1 cellular context compared by ENCODE assay signal in genomic region chr21:44878053-44878982, GRCh38.
TF ChIP-seq lines count a peak whose summit lies in the region.

No MANE protein-coding gene starts in this region.

TF ChIP-seq in HepG2, 621 proteins besides CTCF, POLR2A, EP300 and RAD21 (continued from another document and continues in another):
- TF ChIP-seq ZNF142 (CRISPR knock-in tag; IDR thresholded peaks at IDR 0.05) (no peak), RARG (CRISPR knock-in tag; IDR thresholded peaks at IDR 0.05; ENCODE audit: low read depth) (no peak), ATF1 (CRISPR knock-in tag; IDR thresholded peaks at IDR 0.05) (0 out of 2 replicates have a peak, but pooled peaks have one; percentile 60), KMT2B (CRISPR knock-in tag; IDR thresholded peaks at IDR 0.05) (no peak), SAP130 (CRISPR knock-in tag; IDR thresholded peaks at IDR 0.05; ENCODE audit: low read depth) (no peak; the same call in none of the 2 replicates), HIVEP1 (CRISPR knock-in tag; IDR thresholded peaks at IDR 0.05) (no peak), ZBTB44 (CRISPR knock-in tag; IDR thresholded peaks at IDR 0.05) (no peak), NR2F6 (IDR thresholded peaks at IDR 0.05) (peak; percentile 78), NR2F6 (CRISPR knock-in tag; IDR thresholded peaks at IDR 0.05) (peak; percentile 86), NCOA2 (CRISPR knock-in tag; IDR thresholded peaks at IDR 0.05) (peak; percentile 84), PAWR (CRISPR knock-in tag; IDR thresholded peaks at IDR 0.05; ENCODE audit: borderline replicate concordance) (no peak), ZNF850 (CRISPR knock-in tag; conservative IDR thresholded peaks at IDR 0.05) (no peak), TARDBP (CRISPR knock-in tag; IDR thresholded peaks at IDR 0.05) (peak; percentile 56; the same call in 1 of the 2 replicates), EED (CRISPR knock-in tag; IDR thresholded peaks at IDR 0.05) (no peak), NR2F2 (IDR thresholded peaks at IDR 0.05; ENCODE audit: borderline replicate concordance, low read depth) (no peak), ZNF782 (CRISPR knock-in tag; IDR thresholded peaks at IDR 0.05; ENCODE audit: borderline replicate concordance) (no peak), ZNF552 (CRISPR knock-in tag; IDR thresholded peaks at IDR 0.05; ENCODE audit: borderline replicate concordance) (no peak), ZNF703 (CRISPR knock-in tag; IDR thresholded peaks at IDR 0.05; ENCODE audit: borderline replicate concordance) (no peak), FOXO4 (CRISPR knock-in tag; conservative IDR thresholded peaks at IDR 0.05) (no peak), EEA1 (CRISPR knock-in tag; IDR thresholded peaks at IDR 0.05; ENCODE audit: borderline replicate concordance) (no peak), XBP1 (CRISPR knock-in tag; IDR thresholded peaks at IDR 0.05) (no peak), TFAP4 (IDR thresholded peaks at IDR 0.05; ENCODE audit: borderline replicate concordance, low read depth) (peak; percentile 60; the same call in 1 of the 2 replicates), KLF9 (CRISPR knock-in tag; IDR thresholded peaks at IDR 0.05; ENCODE audit: low read depth) (no peak), ZBTB3 (CRISPR knock-in tag; IDR thresholded peaks at IDR 0.05; ENCODE audit: borderline replicate concordance, low read depth) (no peak), MTF1 (CRISPR knock-in tag; IDR thresholded peaks at IDR 0.05) (no peak), ZSCAN25 (CRISPR knock-in tag; IDR thresholded peaks at IDR 0.05) (peak; percentile 74), ETV6 (CRISPR knock-in tag; conservative IDR thresholded peaks at IDR 0.05) (0 out of 2 replicates have a peak, but pooled peaks have one; percentile 64), JARID2 (CRISPR knock-in tag; IDR thresholded peaks at IDR 0.05; ENCODE audit: insufficient replicate concordance) (no peak), THYN1 (CRISPR knock-in tag; IDR thresholded peaks at IDR 0.05; ENCODE audit: borderline replicate concordance, low read depth) (no peak), ZNF124 (CRISPR knock-in tag; IDR thresholded peaks at IDR 0.05) (peak; percentile 58; the same call in 1 of the 2 replicates), PPARG (CRISPR knock-in tag; conservative IDR thresholded peaks at IDR 0.05) (peak; percentile 96), MEIS2 (CRISPR knock-in tag; IDR thresholded peaks at IDR 0.05) (no peak), ZNF547 (CRISPR knock-in tag; IDR thresholded peaks at IDR 0.05) (no peak), HOXD1 (CRISPR knock-in tag; IDR thresholded peaks at IDR 0.05) (no peak), MLLT10 (CRISPR knock-in tag; IDR thresholded peaks at IDR 0.05) (no peak), ZFX (CRISPR knock-in tag; IDR thresholded peaks at IDR 0.05; ENCODE audit: low read depth) (no peak), ZFP37 (CRISPR knock-in tag; IDR thresholded peaks at IDR 0.05; ENCODE audit: borderline replicate concordance) (no peak)
- TF ChIP-seq, protein P1, sequence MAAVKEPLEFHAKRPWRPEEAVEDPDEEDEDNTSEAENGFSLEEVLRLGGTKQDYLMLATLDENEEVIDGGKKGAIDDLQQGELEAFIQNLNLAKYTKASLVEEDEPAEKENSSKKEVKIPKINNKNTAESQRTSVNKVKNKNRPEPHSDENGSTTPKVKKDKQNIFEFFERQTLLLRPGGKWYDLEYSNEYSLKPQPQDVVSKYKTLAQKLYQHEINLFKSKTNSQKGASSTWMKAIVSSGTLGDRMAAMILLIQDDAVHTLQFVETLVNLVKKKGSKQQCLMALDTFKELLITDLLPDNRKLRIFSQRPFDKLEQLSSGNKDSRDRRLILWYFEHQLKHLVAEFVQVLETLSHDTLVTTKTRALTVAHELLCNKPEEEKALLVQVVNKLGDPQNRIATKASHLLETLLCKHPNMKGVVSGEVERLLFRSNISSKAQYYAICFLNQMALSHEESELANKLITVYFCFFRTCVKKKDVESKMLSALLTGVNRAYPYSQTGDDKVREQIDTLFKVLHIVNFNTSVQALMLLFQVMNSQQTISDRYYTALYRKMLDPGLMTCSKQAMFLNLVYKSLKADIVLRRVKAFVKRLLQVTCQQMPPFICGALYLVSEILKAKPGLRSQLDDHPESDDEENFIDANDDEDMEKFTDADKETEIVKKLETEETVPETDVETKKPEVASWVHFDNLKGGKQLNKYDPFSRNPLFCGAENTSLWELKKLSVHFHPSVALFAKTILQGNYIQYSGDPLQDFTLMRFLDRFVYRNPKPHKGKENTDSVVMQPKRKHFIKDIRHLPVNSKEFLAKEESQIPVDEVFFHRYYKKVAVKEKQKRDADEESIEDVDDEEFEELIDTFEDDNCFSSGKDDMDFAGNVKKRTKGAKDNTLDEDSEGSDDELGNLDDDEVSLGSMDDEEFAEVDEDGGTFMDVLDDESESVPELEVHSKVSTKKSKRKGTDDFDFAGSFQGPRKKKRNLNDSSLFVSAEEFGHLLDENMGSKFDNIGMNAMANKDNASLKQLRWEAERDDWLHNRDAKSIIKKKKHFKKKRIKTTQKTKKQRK (IDR thresholded peaks at IDR 0.05; ENCODE audit: low read length) = no peak
- TF ChIP-seq, protein P2, sequence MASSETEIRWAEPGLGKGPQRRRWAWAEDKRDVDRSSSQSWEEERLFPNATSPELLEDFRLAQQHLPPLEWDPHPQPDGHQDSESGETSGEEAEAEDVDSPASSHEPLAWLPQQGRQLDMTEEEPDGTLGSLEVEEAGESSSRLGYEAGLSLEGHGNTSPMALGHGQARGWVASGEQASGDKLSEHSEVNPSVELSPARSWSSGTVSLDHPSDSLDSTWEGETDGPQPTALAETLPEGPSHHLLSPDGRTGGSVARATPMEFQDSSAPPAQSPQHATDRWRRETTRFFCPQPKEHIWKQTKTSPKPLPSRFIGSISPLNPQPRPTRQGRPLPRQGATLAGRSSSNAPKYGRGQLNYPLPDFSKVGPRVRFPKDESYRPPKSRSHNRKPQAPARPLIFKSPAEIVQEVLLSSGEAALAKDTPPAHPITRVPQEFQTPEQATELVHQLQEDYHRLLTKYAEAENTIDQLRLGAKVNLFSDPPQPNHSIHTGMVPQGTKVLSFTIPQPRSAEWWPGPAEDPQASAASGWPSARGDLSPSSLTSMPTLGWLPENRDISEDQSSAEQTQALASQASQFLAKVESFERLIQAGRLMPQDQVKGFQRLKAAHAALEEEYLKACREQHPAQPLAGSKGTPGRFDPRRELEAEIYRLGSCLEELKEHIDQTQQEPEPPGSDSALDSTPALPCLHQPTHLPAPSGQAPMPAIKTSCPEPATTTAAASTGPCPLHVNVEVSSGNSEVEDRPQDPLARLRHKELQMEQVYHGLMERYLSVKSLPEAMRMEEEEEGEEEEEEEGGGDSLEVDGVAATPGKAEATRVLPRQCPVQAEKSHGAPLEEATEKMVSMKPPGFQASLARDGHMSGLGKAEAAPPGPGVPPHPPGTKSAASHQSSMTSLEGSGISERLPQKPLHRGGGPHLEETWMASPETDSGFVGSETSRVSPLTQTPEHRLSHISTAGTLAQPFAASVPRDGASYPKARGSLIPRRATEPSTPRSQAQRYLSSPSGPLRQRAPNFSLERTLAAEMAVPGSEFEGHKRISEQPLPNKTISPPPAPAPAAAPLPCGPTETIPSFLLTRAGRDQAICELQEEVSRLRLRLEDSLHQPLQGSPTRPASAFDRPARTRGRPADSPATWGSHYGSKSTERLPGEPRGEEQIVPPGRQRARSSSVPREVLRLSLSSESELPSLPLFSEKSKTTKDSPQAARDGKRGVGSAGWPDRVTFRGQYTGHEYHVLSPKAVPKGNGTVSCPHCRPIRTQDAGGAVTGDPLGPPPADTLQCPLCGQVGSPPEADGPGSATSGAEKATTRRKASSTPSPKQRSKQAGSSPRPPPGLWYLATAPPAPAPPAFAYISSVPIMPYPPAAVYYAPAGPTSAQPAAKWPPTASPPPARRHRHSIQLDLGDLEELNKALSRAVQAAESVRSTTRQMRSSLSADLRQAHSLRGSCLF (CRISPR knock-in tag; IDR thresholded peaks at IDR 0.05; ENCODE audit: borderline replicate concordance) = no peak; the same call in 1 of the 2 replicates
- TF ChIP-seq, protein P3, sequence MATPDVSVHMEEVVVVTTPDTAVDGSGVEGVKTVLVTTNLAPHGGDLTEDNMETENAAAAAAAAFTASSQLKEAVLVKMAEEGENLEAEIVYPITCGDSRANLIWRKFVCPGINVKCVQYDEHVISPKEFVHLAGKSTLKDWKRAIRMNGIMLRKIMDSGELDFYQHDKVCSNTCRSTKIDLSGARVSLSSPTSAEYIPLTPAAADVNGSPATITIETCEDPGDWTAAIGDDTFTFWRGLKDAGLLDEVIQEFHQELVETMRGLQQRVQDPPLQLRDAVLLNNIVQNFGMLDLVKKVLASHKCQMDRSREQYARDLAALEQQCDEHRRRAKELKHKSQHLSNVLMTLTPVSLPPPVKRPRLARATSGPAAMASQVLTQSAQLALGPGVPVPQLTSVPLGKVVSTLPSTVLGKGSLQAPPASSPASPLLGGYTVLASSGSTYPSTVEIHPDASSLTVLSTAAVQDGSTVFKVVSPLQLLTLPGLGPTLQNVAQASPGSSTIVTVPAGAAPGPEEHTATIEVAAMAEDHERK (CRISPR knock-in tag; IDR thresholded peaks at IDR 0.05; ENCODE audit: low read depth) = no peak
- TF ChIP-seq, protein P4, sequence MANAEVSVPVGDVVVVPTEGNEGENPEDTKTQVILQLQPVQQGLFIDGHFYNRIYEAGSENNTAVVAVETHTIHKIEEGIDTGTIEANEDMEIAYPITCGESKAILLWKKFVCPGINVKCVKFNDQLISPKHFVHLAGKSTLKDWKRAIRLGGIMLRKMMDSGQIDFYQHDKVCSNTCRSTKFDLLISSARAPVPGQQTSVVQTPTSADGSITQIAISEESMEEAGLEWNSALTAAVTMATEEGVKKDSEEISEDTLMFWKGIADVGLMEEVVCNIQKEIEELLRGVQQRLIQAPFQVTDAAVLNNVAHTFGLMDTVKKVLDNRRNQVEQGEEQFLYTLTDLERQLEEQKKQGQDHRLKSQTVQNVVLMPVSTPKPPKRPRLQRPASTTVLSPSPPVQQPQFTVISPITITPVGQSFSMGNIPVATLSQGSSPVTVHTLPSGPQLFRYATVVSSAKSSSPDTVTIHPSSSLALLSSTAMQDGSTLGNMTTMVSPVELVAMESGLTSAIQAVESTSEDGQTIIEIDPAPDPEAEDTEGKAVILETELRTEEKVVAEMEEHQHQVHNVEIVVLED (CRISPR knock-in tag; IDR thresholded peaks at IDR 0.05; ENCODE audit: borderline replicate concordance) = peak; percentile 50; the same call in 1 of the 2 replicates
